ENCODE assay signal across 29 cellular contexts in the genomic region with DNA sequence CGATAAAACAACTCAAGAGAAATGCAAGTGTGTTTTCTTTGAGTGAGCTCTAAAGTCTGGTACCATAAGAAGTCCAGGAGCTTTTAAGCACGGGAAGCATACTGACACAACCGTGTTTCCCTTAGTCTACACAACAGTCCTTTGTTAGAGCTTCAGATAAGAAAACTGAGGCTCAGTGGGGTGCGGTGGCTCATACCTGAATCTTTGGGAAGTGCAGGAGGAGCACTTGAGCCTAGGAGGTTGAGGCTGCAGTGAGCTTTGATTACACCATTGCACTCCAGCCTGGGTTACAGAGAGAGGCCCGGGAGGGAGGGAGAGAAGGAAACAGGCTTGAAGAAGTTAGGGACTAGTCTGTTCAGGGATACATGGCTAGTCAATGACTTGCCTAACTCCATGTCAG. TPM values are rescaled to one million over a fixed set of nuclear protein-coding genes. Genes with fewer than 3 reads are reported as not detected.
DNase-seq lines count a peak whose midpoint lies in the region; ATAC-seq, FAIRE-seq and TF ChIP-seq lines count a peak whose summit lies in the region.
"Had no signal": no experiment of that assay in that cellular context is flagged by ENCODE, and none has a peak within 500 bp of the region (broad histone marks: within the 10 kb centered on the region; RNA-seq: fewer than 3 reads in every experiment).

No MANE protein-coding gene starts in this region.

- DNase-seq in activated T-cell treated with anti-CD3 and anti-CD28 coated beads, Interleukin-2, amount 50 U/mL, for 4 hours, result no peak
- no peak for DNase-seq in activated T-cell treated with anti-CD3 and anti-CD28 coated beads, Interleukin-2, amount 50 U/mL, for 48 hours
- DNase-seq in GM23338 (ENCODE audit: low spot score) (peak; percentile 57), neural crest cell (ENCODE audit: low read depth, low spot score) (no peak), GM12891 (ENCODE audit: insufficient read length, low spot score) (no peak), HEK293T (ENCODE audit: extremely low spot score) (no peak)
- no peak for DNase-seq in activated naive CD4-positive, alpha-beta T cell treated with anti-CD3 and anti-CD28 coated beads, Interleukin-2, amount 50 U/mL, for 72 hours (ENCODE audit: low spot score in 2 of 2)
- DNase-seq in NK-92 treated with Interleukin-12 subunit alpha and Interleukin-12 subunit beta, amount 100 ng/mL, for 24 hours (lab: John Stamatoyannopoulos, UW), result no peak
- DNase-seq: ACHN, activated B cell treated with CpG ODN at 0.5 μM for 24 hours, activated gamma-delta T cell, dorsolateral prefrontal cortex, heart left ventricle, immature natural killer cell, midbrain, NCI-H1105 treated with DMSO at 0.1 percent for 48 hours, NCI-H510A, posterior cingulate gyrus, right lobe of liver, T-helper 9 cell, upper lobe of right lung had no signal

- H4K20me1 ChIP-seq in GM23338 (replicated peaks; ENCODE audit: insufficient read depth), result no peaks in the 10 kb centered on the region

- H3K27me3 Mint-ChIP-seq in activated T-cell treated with anti-CD3 and anti-CD28 coated beads, Interleukin-2, amount 50 U/mL, for 4 hours (ENCODE audit: low read depth), result no peaks in the 10 kb centered on the region
- H3K27me3 Mint-ChIP-seq in GM23338 (ENCODE audit: insufficient read depth, low read depth, poor library complexity), result peaks cover 3% of the 10 kb centered on the region
- H3K27me3 Mint-ChIP-seq in neural crest cell (ENCODE audit: low read depth), result no peaks in the 10 kb centered on the region

- no peak for ATAC-seq in activated T-cell treated with anti-CD3 and anti-CD28 coated beads, Interleukin-2, amount 50 U/mL, for 4 hours
- peak; percentile 93 for ATAC-seq in GM23338
- ATAC-seq in activated naive CD4-positive, alpha-beta T cell treated with anti-CD3 and anti-CD28 coated beads, Interleukin-2, amount 50 U/mL, for 72 hours, result no peak
- ATAC-seq: heart left ventricle, left lobe of liver, right lobe of liver, upper lobe of right lung had no signal

- no peak for FAIRE-seq in GM12891 (lab: Jason Lieb, UNC)
- FAIRE-seq: astrocyte, H54, RCC 7860 had no signal

- H3K4me3 ChIP-seq in GM23338, result no peak overlapping the region
- H3K4me3 ChIP-seq: BLaER1 treated with 17β-estradiol and CSF1 and Interleukin-3, amounts not matched to agents 10 nM and 100 nM; dorsolateral prefrontal cortex; heart left ventricle; right lobe of liver; SJSA1; upper lobe of right lung had no signal

- no peaks in the 10 kb centered on the region for H3K79me2 ChIP-seq in GM23338 (replicated peaks; ENCODE audit: insufficient read depth)

- peaks cover 86% of the 10 kb centered on the region for H3K4me1 Mint-ChIP-seq in activated T-cell treated with anti-CD3 and anti-CD28 coated beads, Interleukin-2, amount 50 U/mL, for 4 hours (ENCODE audit: low read depth)
- H3K4me1 Mint-ChIP-seq in GM23338 (peaks cover 30% of the 10 kb centered on the region), neural crest cell (peaks cover 45% of the 10 kb centered on the region)
- H3K4me1 Mint-ChIP-seq: activated B cell treated with CpG ODN at 0.5 μM for 24 hours had no signal

- no peaks in the 10 kb centered on the region for H3K9me3 Mint-ChIP-seq in activated T-cell treated with anti-CD3 and anti-CD28 coated beads, Interleukin-2, amount 50 U/mL, for 4 hours
- H3K9me3 Mint-ChIP-seq in GM23338 (no peaks in the 10 kb centered on the region), neural crest cell (no peaks in the 10 kb centered on the region)
- H3K9me3 Mint-ChIP-seq in activated naive CD4-positive, alpha-beta T cell treated with anti-CD3 and anti-CD28 coated beads, Interleukin-2, amount 50 U/mL, for 72 hours, result no peaks in the 10 kb centered on the region
- H3K9me3 Mint-ChIP-seq: activated B cell treated with CpG ODN at 0.5 μM for 24 hours, immature natural killer cell, nephron had no signal

- H2AFZ ChIP-seq in GM23338, result no peak overlapping the region

- POLR2A ChIA-PET in HEK293T (lab: Yijun Ruan, JAX), result no interaction called here

- H3K4me1 ChIP-seq in GM23338 (ENCODE audit: insufficient read depth), result peaks cover 30% of the 10 kb centered on the region
- H3K4me1 ChIP-seq: right lobe of liver, upper lobe of right lung had no signal

- no peaks in the 10 kb centered on the region for H3K36me3 ChIP-seq in GM23338 (ENCODE audit: insufficient read depth)
- H3K36me3 ChIP-seq: heart left ventricle, right lobe of liver, upper lobe of right lung had no signal

- H3F3A ChIP-seq in GM23338 (replicated peaks; ENCODE audit: low read depth), result no peaks in the 10 kb centered on the region

- no peak overlapping the region for H3K27ac Mint-ChIP-seq in GM23338
- peak overlapping the region; percentile 94 to 95 for H3K27ac Mint-ChIP-seq in activated naive CD4-positive, alpha-beta T cell treated with anti-CD3 and anti-CD28 coated beads, Interleukin-2, amount 50 U/mL, for 72 hours
- peak overlapping the region; percentile 66 for H3K27ac Mint-ChIP-seq in neural crest cell (ENCODE audit: unreplicated experiment)
- H3K27ac Mint-ChIP-seq: activated B cell treated with CpG ODN at 0.5 μM for 24 hours, immature natural killer cell, nephron had no signal

- peaks cover 25% of the 10 kb centered on the region; the same call in 1 of the 2 replicates for H3K27me3 ChIP-seq in GM23338 (ENCODE audit: insufficient read depth)
- H3K27me3 ChIP-seq: SJSA1 had no signal

- peaks cover 33% of the 10 kb centered on the region for H3K36me3 Mint-ChIP-seq in activated T-cell treated with anti-CD3 and anti-CD28 coated beads, Interleukin-2, amount 50 U/mL, for 4 hours (ENCODE audit: insufficient read depth)
- H3K36me3 Mint-ChIP-seq in GM23338 (ENCODE audit: low read depth), result no peaks in the 10 kb centered on the region
- peaks cover 5 to 21% of the 10 kb centered on the region in 2 donors for H3K36me3 Mint-ChIP-seq in activated naive CD4-positive, alpha-beta T cell treated with anti-CD3 and anti-CD28 coated beads, Interleukin-2, amount 50 U/mL, for 72 hours
- peaks cover under 1% of the 10 kb centered on the region for H3K36me3 Mint-ChIP-seq in neural crest cell (ENCODE audit: low read depth)
- H3K36me3 Mint-ChIP-seq: immature natural killer cell had no signal

- CTCF ChIA-PET in HEK293T (lab: Yijun Ruan, JAX), result no interaction called here

- TF ChIP-seq CTCF in GM23338 (conservative IDR thresholded peaks at IDR 0.05; ENCODE audit: low read depth in 2 of 2) (no peak), neural crest cell (conservative IDR thresholded peaks at IDR 0.05) (no peak)

- no peaks in the 10 kb centered on the region for H3K9me2 ChIP-seq in GM23338 (ENCODE audit: insufficient read depth)

- H3K4me3 Mint-ChIP-seq in activated T-cell treated with anti-CD3 and anti-CD28 coated beads, Interleukin-2, amount 50 U/mL, for 4 hours, result peak overlapping the region; percentile 51
- no peak overlapping the region for H3K4me3 Mint-ChIP-seq in GM23338
- H3K4me3 Mint-ChIP-seq in neural crest cell, result no peak overlapping the region
- H3K4me3 Mint-ChIP-seq: activated B cell treated with CpG ODN at 0.5 μM for 24 hours, immature natural killer cell, nephron had no signal

- no peak for TF ChIP-seq POLR2A in GM12891 (IDR thresholded peaks at IDR 0.05; ENCODE audit: low read depth, low read length)

- no peak overlapping the region for H3K4me2 ChIP-seq in GM23338

- H3K27ac ChIP-seq in GM23338 (ENCODE audit: low read depth), result no peak overlapping the region
- H3K27ac ChIP-seq: dorsolateral prefrontal cortex, heart left ventricle, HL-60, right lobe of liver, SJSA1, upper lobe of right lung had no signal

TF ChIP-seq in GM23338, 12 proteins besides CTCF, POLR2A, EP300 and RAD21 (continues in another document):
- TF ChIP-seq ZNF331 (CRISPR knock-in tag; IDR thresholded peaks at IDR 0.05; ENCODE audit: low read depth), result no peak
- TF ChIP-seq CREB1 (CRISPR knock-in tag; IDR thresholded peaks at IDR 0.05; ENCODE audit: low read depth), result no peak
- TF ChIP-seq POLR2AphosphoS5 (IDR thresholded peaks at IDR 0.05; ENCODE audit: low read depth), result no peak
- TF ChIP-seq EZH2phosphoT487 (IDR thresholded peaks at IDR 0.05; ENCODE audit: unreplicated experiment), result no peak

TF ChIP-seq in GM12891, 5 proteins besides CTCF, POLR2A, EP300 and RAD21:
- TF ChIP-seq TAF1 (IDR thresholded peaks at IDR 0.05; ENCODE audit: low read depth, low read length) (no peak), PAX5 (IDR thresholded peaks at IDR 0.05; ENCODE audit: insufficient read depth, low read length, severe bottlenecking) (no peak), POU2F2 (IDR thresholded peaks at IDR 0.05; ENCODE audit: low read depth, low read length) (no peak), SPI1 (IDR thresholded peaks at IDR 0.05; ENCODE audit: low read depth, low read length) (no peak), POLR2AphosphoS5 (IDR thresholded peaks at IDR 0.05; ENCODE audit: low read depth, low read length) (no peak)

TF ChIP-seq in HEK293T, 16 proteins besides CTCF, POLR2A, EP300 and RAD21:
- TF ChIP-seq FOXA1 (IDR thresholded peaks at IDR 0.05) (no peak), TARDBP (IDR thresholded peaks at IDR 0.05) (no peak), ELF4 (IDR thresholded peaks at IDR 0.05) (no peak), ZNF384 (IDR thresholded peaks at IDR 0.05) (no peak), L3MBTL2 (conservative IDR thresholded peaks at IDR 0.05) (no peak), LEF1 (IDR thresholded peaks at IDR 0.05; ENCODE audit: borderline replicate concordance) (no peak), FOXK2 (IDR thresholded peaks at IDR 0.05) (no peak), BHLHE40 (IDR thresholded peaks at IDR 0.05; ENCODE audit: borderline replicate concordance) (no peak), ARNT (IDR thresholded peaks at IDR 0.05) (no peak), NFRKB (IDR thresholded peaks at IDR 0.05) (no peak), CTBP1 (IDR thresholded peaks at IDR 0.05; ENCODE audit: borderline replicate concordance) (no peak)
- TF ChIP-seq, protein P1, sequence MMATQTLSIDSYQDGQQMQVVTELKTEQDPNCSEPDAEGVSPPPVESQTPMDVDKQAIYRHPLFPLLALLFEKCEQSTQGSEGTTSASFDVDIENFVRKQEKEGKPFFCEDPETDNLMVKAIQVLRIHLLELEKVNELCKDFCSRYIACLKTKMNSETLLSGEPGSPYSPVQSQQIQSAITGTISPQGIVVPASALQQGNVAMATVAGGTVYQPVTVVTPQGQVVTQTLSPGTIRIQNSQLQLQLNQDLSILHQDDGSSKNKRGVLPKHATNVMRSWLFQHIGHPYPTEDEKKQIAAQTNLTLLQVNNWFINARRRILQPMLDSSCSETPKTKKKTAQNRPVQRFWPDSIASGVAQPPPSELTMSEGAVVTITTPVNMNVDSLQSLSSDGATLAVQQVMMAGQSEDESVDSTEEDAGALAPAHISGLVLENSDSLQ (IDR thresholded peaks at IDR 0.05), result no peak

RNA-seq across cellular contexts. Expression of a gene that starts 21.9 kb away (rescaled TPM):
- 100 to 1,000 TPM; 140 to 165 (median 148) TPM for total RNA-seq in activated T-cell treated with anti-CD3 and anti-CD28 coated beads, Interleukin-2, amount 50 U/mL, for 4 hours
- total RNA-seq in GM23338 (2014; rRNA removed; shearing (Covaris generic)), result 0.23 and 0.73 TPM in 2 replicates
- polyA plus RNA-seq in GM23338 (2016; fragmentation: Nextera tagmentation; extraction: Ambion mirVana), result 0.50 and 1.0 TPM in 2 replicates
- 100 to 1,000 TPM; 205 to 291 TPM for total RNA-seq in activated naive CD4-positive, alpha-beta T cell treated with anti-CD3 and anti-CD28 coated beads, Interleukin-2, amount 50 U/mL, for 72 hours
- total RNA-seq in neural crest cell, result 55.0 and 62.1 TPM in 2 replicates
- 1.4 TPM for polyA plus RNA-seq in GM12891 (2012; ENCODE audit: low read depth, missing spikeins)

Comparison
In these comparisons a context has a peak if more than half of its experiments do, and no peak if none do; other contexts are left out.
1. RNA of a gene that starts 21.9 kb away (total RNA-seq): 205 to 291 TPM in activated naive CD4-positive, alpha-beta T cell treated with anti-CD3 and anti-CD28 coated beads, Interleukin-2, amount 50 U/mL, for 72 hours, 140 to 165 TPM in activated T-cell treated with anti-CD3 and anti-CD28 coated beads, Interleukin-2, amount 50 U/mL, for 4 hours and 55.0 to 62.1 TPM in neural crest cell; 0.23 to 0.73 TPM in GM23338; every median in the first group is over 10 times any median in the second.